In the genomic region with DNA sequence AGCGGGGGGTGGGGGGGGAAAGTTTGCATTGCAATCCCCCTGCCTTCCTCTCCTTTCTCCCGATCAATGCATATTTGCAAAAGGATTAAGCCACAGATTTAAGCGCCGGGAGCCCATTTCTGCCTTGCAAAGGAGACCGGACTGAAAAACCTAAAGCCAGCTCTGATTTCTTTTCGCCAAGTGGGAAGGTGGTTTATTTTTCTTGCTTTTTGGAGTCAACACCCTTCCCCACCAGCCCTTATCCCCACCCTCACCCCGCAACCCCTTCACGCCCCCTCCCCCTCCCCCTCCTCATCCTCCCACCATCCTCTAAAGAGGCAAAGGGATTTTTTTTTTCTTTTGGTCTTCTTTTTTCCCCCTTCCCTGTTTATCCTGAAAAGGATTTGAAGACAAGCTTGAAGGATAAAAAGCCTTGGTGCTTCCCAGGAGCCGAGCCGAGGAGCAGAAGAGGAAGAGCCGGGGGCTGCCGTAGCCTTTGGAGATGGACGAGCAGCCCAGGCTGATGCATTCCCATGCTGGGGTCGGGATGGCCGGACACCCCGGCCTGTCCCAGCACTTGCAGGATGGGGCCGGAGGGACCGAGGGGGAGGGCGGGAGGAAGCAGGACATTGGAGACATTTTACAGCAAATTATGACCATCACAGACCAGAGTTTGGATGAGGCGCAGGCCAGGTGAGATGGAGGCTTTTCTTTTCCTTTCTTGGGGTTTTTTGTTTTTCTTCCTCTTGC, we compare ENCODE assay signal across 8 cellular contexts. TPM values are rescaled to one million over a fixed set of nuclear protein-coding genes. Genes with fewer than 3 reads are reported as not detected.
DNase-seq lines count a peak whose midpoint lies in the region; ATAC-seq and TF ChIP-seq lines count a peak whose summit lies in the region.

No MANE protein-coding gene starts in this region.

- H3K4me1 ChIP-seq in OCI-LY7 (ENCODE audit: insufficient read depth, low read length, poor library complexity, severe bottlenecking): no peaks in the 10 kb centered on the region
- peaks cover 11% of the 10 kb centered on the region for H3K4me1 ChIP-seq in lower lobe of right lung
- H3K4me1 ChIP-seq in thoracic aorta (ENCODE audit: control insufficient read depth in 1 of 2, low read depth in 2 of 2): no peaks in the 10 kb centered on the region

- peak; percentile 25 for ATAC-seq in lower lobe of right lung
- no peak for ATAC-seq in thoracic aorta (ENCODE audit: insufficient number of reproducible peaks, low FRiP score, low read depth)

- no peak overlapping the region for H2AFZ ChIP-seq in OCI-LY7 (ENCODE audit: low read length)

- peaks cover 6% of the 10 kb centered on the region for H3K4me1 Mint-ChIP-seq in activated CD4-positive, alpha-beta T cell treated with anti-CD3 and anti-CD28 coated beads, Interleukin-2, amount 10 ng/mL, durations not matched to agents 7 days and 5 days

- H3K4me3 ChIP-seq in OCI-LY7 (ENCODE audit: low read depth, low read length, poor library complexity, severe bottlenecking) (no peak overlapping the region), lower lobe of right lung (peak overlapping the region; percentile 69), thoracic aorta (peak overlapping the region; percentile 92)

- H3K27ac ChIP-seq in OCI-LY7 (ENCODE audit: low read depth, low read length, poor library complexity, severe bottlenecking) (no peak overlapping the region), lower lobe of right lung (peak overlapping the region; percentile 81), thoracic aorta (peak overlapping the region; percentile 78 to 81)

- no peaks in the 10 kb centered on the region for H4K20me1 ChIP-seq in OCI-LY7 (ENCODE audit: insufficient read depth, low read length)

- H3K36me3 ChIP-seq in OCI-LY7 (ENCODE audit: insufficient read depth, low read length): no peaks in the 10 kb centered on the region
- no peaks in the 10 kb centered on the region for H3K36me3 ChIP-seq in lower lobe of right lung
- H3K36me3 ChIP-seq in thoracic aorta: no peaks in the 10 kb centered on the region

- DNase-seq in activated CD4-positive, alpha-beta T cell treated with anti-CD3 and anti-CD28 coated beads, Interleukin-2, amount 10 ng/mL, durations not matched to agents 7 days and 5 days: no peak
- DNase-seq in activated CD4-positive, alpha-beta T cell treated with anti-CD3 and anti-CD28 coated beads, Interleukin-2, amount 50 U/mL, for 1 hour: no peak
- no peak for DNase-seq in OCI-LY7 (ENCODE audit: low spot score)
- peak; percentile 77 for DNase-seq in ecto neural progenitor cell (ENCODE audit: low spot score)
- peak; percentile 51 for DNase-seq in lower lobe of right lung
- no peak for DNase-seq in thoracic aorta (ENCODE audit: low spot score)
- DNase-seq in NCI-H2029 (lab: John Stamatoyannopoulos, UW): no peak
- no peak for DNase-seq in epidermal melanocyte (ENCODE audit: insufficient read length, low spot score)

- no peaks in the 10 kb centered on the region for H3K9me3 Mint-ChIP-seq in activated CD4-positive, alpha-beta T cell treated with anti-CD3 and anti-CD28 coated beads, Interleukin-2, amount 10 ng/mL, durations not matched to agents 7 days and 5 days

- peak overlapping the region; percentile 57; the same call in 1 of the 2 replicates for H3K4me2 ChIP-seq in OCI-LY7 (ENCODE audit: low read length)

- no peaks in the 10 kb centered on the region for H3K9me2 ChIP-seq in OCI-LY7 (ENCODE audit: insufficient read depth, low read length)

- H3K27me3 ChIP-seq in lower lobe of right lung (ENCODE audit: low read depth): no peaks in the 10 kb centered on the region
- no peaks in the 10 kb centered on the region for H3K27me3 ChIP-seq in thoracic aorta (replicated peaks; ENCODE audit: insufficient read depth)

- no peak overlapping the region for H3K27ac Mint-ChIP-seq in activated CD4-positive, alpha-beta T cell treated with anti-CD3 and anti-CD28 coated beads, Interleukin-2, amount 10 ng/mL, durations not matched to agents 7 days and 5 days

- BruUV-seq in OCI-LY7 (replicated peaks; lab: Mats Ljungman, UMichigan): no TSS peak

- H3K79me2 ChIP-seq in OCI-LY7 (ENCODE audit: insufficient read depth, low read depth, low read length): no peaks in the 10 kb centered on the region

- POLR2A ChIA-PET in activated CD4-positive, alpha-beta T cell treated with anti-CD3 and anti-CD28 coated beads, Interleukin-2, amount 10 ng/mL, durations not matched to agents 7 days and 5 days (lab: Charles Lee): no interaction called here
- POLR2A ChIA-PET in OCI-LY7 (lab: Charles Lee): interaction anchor here (0.6 kb wide), 1 partner anchor 1102 kb away, joined by 4 read pairs; no protein-coding TSS in a partner anchor

- peak overlapping the region; percentile 35 for H3K4me3 Mint-ChIP-seq in activated CD4-positive, alpha-beta T cell treated with anti-CD3 and anti-CD28 coated beads, Interleukin-2, amount 10 ng/mL, durations not matched to agents 7 days and 5 days

- no peaks in the 10 kb centered on the region for H3K36me3 Mint-ChIP-seq in activated CD4-positive, alpha-beta T cell treated with anti-CD3 and anti-CD28 coated beads, Interleukin-2, amount 10 ng/mL, durations not matched to agents 7 days and 5 days (ENCODE audit: low read depth)

- TF ChIP-seq CTCF in OCI-LY7 (conservative IDR thresholded peaks at IDR 0.05; ENCODE audit: low read length): no peak
- no peak for TF ChIP-seq CTCF in lower lobe of right lung (IDR thresholded peaks at IDR 0.05)
- no peak for TF ChIP-seq CTCF in thoracic aorta (IDR thresholded peaks at IDR 0.05)

- H3K9me3 ChIP-seq in OCI-LY7 (ENCODE audit: low read length): no peaks in the 10 kb centered on the region
- no peaks in the 10 kb centered on the region for H3K9me3 ChIP-seq in lower lobe of right lung
- H3K9me3 ChIP-seq in thoracic aorta: no peaks in the 10 kb centered on the region

- CTCF ChIA-PET in activated CD4-positive, alpha-beta T cell treated with anti-CD3 and anti-CD28 coated beads, Interleukin-2, amount 10 ng/mL, durations not matched to agents 7 days and 5 days (lab: Charles Lee): no interaction called here
- CTCF ChIA-PET in OCI-LY7 (lab: Charles Lee; ENCODE audit: unreplicated experiment): interaction anchor here (0.7 kb wide), 1 partner anchor 126 kb away, joined by 4 read pairs; no protein-coding TSS in a partner anchor

- H3K27me3 Mint-ChIP-seq in activated CD4-positive, alpha-beta T cell treated with anti-CD3 and anti-CD28 coated beads, Interleukin-2, amount 10 ng/mL, durations not matched to agents 7 days and 5 days: peaks cover 32% of the 10 kb centered on the region

- intact Hi-C loops in OCI-LY7 (cut with micrococcal nuclease; ENCODE audit: unreplicated experiment) (no loop called here), lower lobe of right lung (cut with DNase I) (no loop called here)

RNA-seq across cellular contexts. Expression of gene PBX1, which starts 0.5 kb away (rescaled TPM):
- total RNA-seq in activated CD4-positive, alpha-beta T cell treated with anti-CD3 and anti-CD28 coated beads, Interleukin-2, amount 10 ng/mL, durations not matched to agents 7 days and 5 days: under 1 TPM; 0.12 to 0.15 TPM
- total RNA-seq in OCI-LY7 (2014; rRNA removed; shearing (Covaris generic)): not detected in 2 replicates
- total RNA-seq in OCI-LY7 (2022) (not detected in 2 replicates), lower lobe of right lung (58.1 TPM), thoracic aorta (10 to 100 TPM; 50.5 to 53.1 TPM)

Comparison
In these comparisons a context has a peak if more than half of its experiments do, and no peak if none do; other contexts are left out.
1. DNase-seq: peak in ecto neural progenitor cell (single experiment) and lower lobe of right lung (single experiment); none in activated CD4-positive, alpha-beta T cell treated with anti-CD3 and anti-CD28 coated beads, Interleukin-2, amount 10 ng/mL, durations not matched to agents 7 days and 5 days (single experiment), activated CD4-positive, alpha-beta T cell treated with anti-CD3 and anti-CD28 coated beads, Interleukin-2, amount 50 U/mL, for 1 hour (single experiment), OCI-LY7 (single experiment), thoracic aorta (single experiment), NCI-H2029 (single experiment) and epidermal melanocyte (single experiment).
2. RNA of gene PBX1, which starts 0.5 kb away (total RNA-seq): 58.1 TPM in lower lobe of right lung (single experiment) and 50.5 to 53.1 TPM in thoracic aorta; 0.12 to 0.15 TPM in activated CD4-positive, alpha-beta T cell treated with anti-CD3 and anti-CD28 coated beads, Interleukin-2, amount 10 ng/mL, durations not matched to agents 7 days and 5 days and not detected in OCI-LY7; every median in the first group is over 10 times any median in the second.